Comparison of ENCODE assay signal across 8 cellular contexts in the genomic region with DNA sequence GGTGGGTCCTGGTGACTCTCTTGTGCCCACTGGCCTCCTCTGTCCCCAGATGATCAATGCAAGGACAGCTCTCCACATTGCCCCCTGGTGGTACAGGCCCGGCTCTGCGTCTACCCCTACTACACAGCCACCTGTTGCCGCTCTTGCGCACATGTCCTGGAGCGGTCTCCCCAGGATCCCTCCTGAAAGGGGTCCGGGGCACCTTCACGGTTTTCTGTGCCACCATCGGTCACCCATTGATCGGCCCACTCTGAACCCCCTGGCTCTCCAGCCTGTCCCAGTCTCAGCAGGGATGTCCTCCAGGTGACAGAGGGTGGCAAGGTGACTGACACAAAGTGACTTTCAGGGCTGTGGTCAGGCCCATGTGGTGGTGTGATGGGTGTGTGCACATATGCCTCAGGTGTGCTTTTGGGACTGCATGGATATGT. TPM values are rescaled to one million over a fixed set of nuclear protein-coding genes. Genes with fewer than 3 reads are reported as not detected.
DNase-seq lines count a peak whose midpoint lies in the region; TF ChIP-seq lines count a peak whose summit lies in the region.

No MANE protein-coding gene starts in this region.

- intact Hi-C loops in vagina (cut with DNase I): loop anchor here (5.0 kb wide), 1 partner anchor 67 kb away; a partner anchor contains a TSS

- peaks cover 0 to 13% of the 10 kb centered on the region in 2 donors for H3K36me3 ChIP-seq in vagina

- peak overlapping the region; percentile 100 for H3K27ac Mint-ChIP-seq in osteocyte (ENCODE audit: unreplicated experiment)

- H3K4me1 Mint-ChIP-seq in osteocyte (ENCODE audit: unreplicated experiment): peaks cover 50% of the 10 kb centered on the region

- no peak for TF ChIP-seq POLR2A in vagina (IDR thresholded peaks at IDR 0.05)

- no peaks in the 10 kb centered on the region for H3K9me3 Mint-ChIP-seq in osteocyte (ENCODE audit: unreplicated experiment)

- peaks cover 2% of the 10 kb centered on the region for H3K36me3 Mint-ChIP-seq in osteocyte (ENCODE audit: unreplicated experiment)

- DNase-seq in COR-L47 (lab: John Stamatoyannopoulos, UW) (peak; percentile 59), KBM-7 (peak; percentile 77), RPMI8226 (peak; percentile 87), globus pallidus (ENCODE audit: low spot score) (peak; percentile 50), osteocyte (ENCODE audit: extremely low spot score, unreplicated experiment) (no peak), vagina (ENCODE audit: extremely low spot score in 2 of 2) (no peak), SW 1271 (lab: John Stamatoyannopoulos, UW) (no peak)
- peak; percentile 38 to 59 (median 41) for DNase-seq in activated naive CD4-positive, alpha-beta T cell (lab: John Stamatoyannopoulos, UW)

- no peaks in the 10 kb centered on the region for H3K9me3 ChIP-seq in vagina

- H3K4me3 Mint-ChIP-seq in osteocyte (ENCODE audit: unreplicated experiment): peak overlapping the region; percentile 91

- no peaks in the 10 kb centered on the region for H3K27me3 Mint-ChIP-seq in osteocyte (ENCODE audit: unreplicated experiment)

- peak overlapping the region; percentile 100 for H3K27ac ChIP-seq in vagina

- peak; percentile 85 for TF ChIP-seq CTCF in osteocyte (IDR thresholded peaks at IDR 0.05)
- peak; percentile 60 to 92 (median 84) for TF ChIP-seq CTCF in vagina (IDR thresholded peaks at IDR 0.05)

- in situ Hi-C loops in KBM-7 (cut with MboI; ENCODE audit: low pct_unique_long_range_greater_than_20kb, low sequenced_read_pairs): no loop called here

- H3K27me3 ChIP-seq in vagina: no peaks in the 10 kb centered on the region

- H3K4me1 ChIP-seq in vagina: peaks cover 65% of the 10 kb centered on the region

- peak overlapping the region; percentile 48 to 72 for H3K4me3 ChIP-seq in vagina

RNA-seq across cellular contexts. Expression of a gene that starts 10.8 kb away (rescaled TPM):
- total RNA-seq in osteocyte (2.3 and 2.6 TPM in 2 replicates), vagina (64.6 TPM)

RNA-seq across cellular contexts. Expression of a gene that starts 19.4 kb away (rescaled TPM):
- total RNA-seq in osteocyte (275 and 296 TPM in 2 replicates), vagina (181 TPM)

RNA-seq across cellular contexts. Expression of a gene that starts 44.5 kb away (rescaled TPM):
- not detected in 2 replicates for total RNA-seq in osteocyte
- total RNA-seq in vagina: not detected

RNA-seq across cellular contexts. Expression of a gene that starts 52.1 kb away (rescaled TPM):
- total RNA-seq in osteocyte (17.4 and 19.8 TPM in 2 replicates), vagina (130 TPM)

Comparison
In these comparisons a context has a peak if more than half of its experiments do, and no peak if none do; other contexts are left out.
1. DNase-seq: peak in COR-L47 (single experiment), KBM-7 (single experiment), RPMI8226 (single experiment), activated naive CD4-positive, alpha-beta T cell (4 of 4) and globus pallidus (single experiment); none in osteocyte (single experiment), vagina (0 of 2) and SW 1271 (0 of 2).
2. RNA of a gene that starts 10.8 kb away (total RNA-seq): 64.6 TPM in vagina (single experiment); 2.3 to 2.6 TPM in osteocyte; every median in the first group is over 10 times any median in the second.